1 cellular context compared by ENCODE assay signal in genomic region chr14:35826952-35827416, GRCh38.
A peak's percentile ranks its signal among the peaks of the same experiment; 100 is the strongest.
TF ChIP-seq lines count a peak whose summit lies in the region.

No MANE protein-coding gene starts in this region.

TF ChIP-seq in K562, 482 proteins besides CTCF, POLR2A, EP300 and RAD21:
- no peak for TF ChIP-seq DMBX1 (CRISPR knock-in tag; IDR thresholded peaks at IDR 0.05; ENCODE audit: borderline replicate concordance)
- TF ChIP-seq ZNF316 (IDR thresholded peaks at IDR 0.05) = peak; percentile 36; the same call in 1 of the 2 replicates
- TF ChIP-seq C11orf30 (IDR thresholded peaks at IDR 0.05; ENCODE audit: low read depth) = peak; percentile 64
- no peak for TF ChIP-seq SAFB2 (IDR thresholded peaks at IDR 0.05; ENCODE audit: borderline replicate concordance, low read depth, low read length, severe bottlenecking)
